ENCODE assay signal across 8 cellular contexts in the genomic region with DNA sequence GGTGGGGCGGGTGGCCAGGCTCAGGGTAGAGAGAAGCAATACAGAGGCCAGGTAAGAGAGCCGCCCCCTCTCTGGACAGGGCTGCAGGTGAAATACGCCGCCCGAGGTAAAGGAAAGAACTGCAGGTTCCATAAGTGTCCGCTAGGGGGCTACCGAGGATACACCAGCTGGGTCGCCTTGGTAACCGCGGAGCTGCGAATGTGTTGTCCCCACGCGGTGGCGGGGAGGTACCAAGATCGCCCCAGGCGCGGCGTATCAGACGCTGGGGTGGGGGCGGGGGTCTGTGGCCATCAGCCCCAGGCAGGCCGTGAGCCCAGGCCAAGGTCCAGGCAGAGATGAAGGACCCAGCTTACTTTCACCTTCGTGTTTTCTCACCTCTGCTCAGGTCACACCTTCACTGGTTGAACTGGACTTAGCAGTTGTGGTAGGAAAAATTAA. TPM values are rescaled to one million over a fixed set of nuclear protein-coding genes. Genes with fewer than 3 reads are reported as not detected.
DNase-seq lines count a peak whose midpoint lies in the region; ATAC-seq and TF ChIP-seq lines count a peak whose summit lies in the region.

No MANE protein-coding gene starts in this region.

- no peaks in the 10 kb centered on the region for H3K36me3 Mint-ChIP-seq in activated naive CD8-positive, alpha-beta T cell

- H3K4me3 ChIP-seq in cardiac muscle cell (no peak overlapping the region), prostate gland (no peak overlapping the region), upper lobe of right lung (peak overlapping the region; percentile 30)

- WGBS in prostate gland, result 2% methylated on average over 22 of the region's 22 CpGs

- no peaks in the 10 kb centered on the region for H3K9me3 Mint-ChIP-seq in activated naive CD8-positive, alpha-beta T cell (ENCODE audit: low read depth)

- H3K27me3 ChIP-seq in cardiac muscle cell, result no peaks in the 10 kb centered on the region
- no peaks in the 10 kb centered on the region for H3K27me3 ChIP-seq in prostate gland (replicated peaks; ENCODE audit: insufficient read depth)
- no peaks in the 10 kb centered on the region for H3K27me3 ChIP-seq in upper lobe of right lung

- H3K36me3 ChIP-seq in cardiac muscle cell (no peaks in the 10 kb centered on the region), prostate gland (no peaks in the 10 kb centered on the region), upper lobe of right lung (no peaks in the 10 kb centered on the region)

- peaks cover 7% of the 10 kb centered on the region for H3K4me1 ChIP-seq in cardiac muscle cell (ENCODE audit: low read depth)
- H3K4me1 ChIP-seq in prostate gland (replicated peaks), result no peaks in the 10 kb centered on the region
- no peaks in the 10 kb centered on the region for H3K4me1 ChIP-seq in upper lobe of right lung

- H3K4me1 Mint-ChIP-seq in activated naive CD8-positive, alpha-beta T cell (ENCODE audit: low read depth), result peaks cover 2% of the 10 kb centered on the region

- ATAC-seq in HG02588 (IDR thresholded peaks at IDR 0.05; ENCODE audit: unreplicated experiment) (peak; percentile 79), upper lobe of right lung (peak; percentile 98)

- TF ChIP-seq POLR2A in prostate gland (IDR thresholded peaks at IDR 0.05), result no peak

- H3K27ac ChIP-seq in cardiac muscle cell (no peak overlapping the region), prostate gland (no peak overlapping the region), upper lobe of right lung (no peak overlapping the region)

- no peaks in the 10 kb centered on the region for H3K27me3 Mint-ChIP-seq in activated naive CD8-positive, alpha-beta T cell

- H3K9me3 ChIP-seq in cardiac muscle cell (ENCODE audit: low read depth) (no peaks in the 10 kb centered on the region), prostate gland (no peaks in the 10 kb centered on the region), upper lobe of right lung (no peaks in the 10 kb centered on the region)

- intact Hi-C loops in prostate gland (cut with DNase I), result loop anchor here (10.0 kb wide), 1 partner anchor 324 kb away; the partner anchor contains the start of gene TANGO6
- intact Hi-C loops in upper lobe of right lung (cut with DNase I), result loop anchor here (10.0 kb wide), 1 partner anchor 594 kb away; no protein-coding TSS in a partner anchor

- TF ChIP-seq CTCF in cardiac muscle cell (IDR thresholded peaks at IDR 0.05; ENCODE audit: low read depth, low read length), result peak; percentile 99
- peak; percentile 82 to 97 (median 88) for TF ChIP-seq CTCF in prostate gland (IDR thresholded peaks at IDR 0.05)
- peak; percentile 97 for TF ChIP-seq CTCF in upper lobe of right lung (IDR thresholded peaks at IDR 0.05)

- peak; percentile 84 for DNase-seq in G401 (ENCODE audit: low spot score)
- peak; percentile 92 for DNase-seq in NCI-H1436 (lab: John Stamatoyannopoulos, UW)
- DNase-seq in SW 1271 (lab: John Stamatoyannopoulos, UW), result peak; percentile 53 to 79
- peak; percentile 79 to 95 for DNase-seq in cardiac muscle cell (ENCODE audit: low read depth in 1 of 2, low spot score in 1 of 2)
- DNase-seq in prostate gland (ENCODE audit: low spot score), result peak; percentile 77
- peak; percentile 92 for DNase-seq in upper lobe of right lung

- H3K4me3 Mint-ChIP-seq in activated naive CD8-positive, alpha-beta T cell, result peak overlapping the region; percentile 54

- no peak overlapping the region for H3K27ac Mint-ChIP-seq in activated naive CD8-positive, alpha-beta T cell

- in situ Hi-C loops in G401 (cut with HindIII; ENCODE audit: low sequenced_read_pairs), result no loop called here

RNA-seq across cellular contexts. Expression of gene ZFP90, which starts 18.4 kb away (rescaled TPM):
- 32.5 and 37.0 TPM in 2 replicates for total RNA-seq in G401 (2014; rRNA removed; shearing (Covaris generic))
- total RNA-seq in cardiac muscle cell, result 69.3 TPM in 2 replicates
- 29.1 and 33.5 TPM in 2 replicates for polyA plus RNA-seq in cardiac muscle cell
- total RNA-seq in prostate gland, result 10 to 100 TPM; 27.2 to 30.3 TPM
- 17.7 TPM for total RNA-seq in upper lobe of right lung
